ENCODE assay signal across 16 cellular contexts in the genomic region with DNA sequence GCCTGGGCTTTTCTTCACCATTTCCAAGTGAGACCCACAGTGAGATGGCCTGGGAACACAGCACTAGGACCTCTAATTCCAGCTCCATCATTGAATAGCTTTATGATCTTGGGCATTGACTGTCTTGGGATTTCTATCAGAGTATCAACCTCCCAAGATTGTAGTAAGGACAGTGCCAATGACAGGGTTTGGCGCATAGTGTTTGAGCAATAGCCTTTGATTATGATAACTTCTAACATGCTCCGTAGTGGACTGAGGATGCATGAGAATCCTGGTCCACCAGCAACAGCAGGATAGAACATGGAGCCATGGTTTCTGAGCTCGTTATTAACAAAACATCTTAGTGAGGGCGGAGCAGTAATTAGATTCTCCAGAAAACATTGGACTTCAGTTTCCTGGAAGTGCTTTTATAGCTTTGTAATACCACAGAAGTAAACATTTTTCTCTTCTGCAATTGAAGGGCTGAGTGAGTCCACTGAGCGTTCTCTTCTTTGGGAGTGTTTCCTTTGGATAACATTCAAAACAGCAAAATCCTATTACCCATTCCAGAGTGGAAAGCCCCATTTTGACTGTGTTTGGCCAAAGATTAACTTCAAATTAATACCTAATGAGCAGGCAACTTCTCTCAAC.
DNase-seq lines count a peak whose midpoint lies in the region; ATAC-seq lines count a peak whose summit lies in the region.
"Had no signal": no experiment of that assay in that cellular context is flagged by ENCODE, and none has a peak within 500 bp of the region (broad histone marks: within the 10 kb centered on the region; RNA-seq: fewer than 3 reads in every experiment).

No MANE protein-coding gene starts in this region.

- H3K9ac ChIP-seq in trophoblast cell (ENCODE audit: low read length) = no peak overlapping the region

- H4K91ac ChIP-seq in trophoblast cell (ENCODE audit: low read depth, low read length) = no peak overlapping the region

- ATAC-seq in Right ventricle myocardium superior (ENCODE audit: poor library complexity) = peak; percentile 18
- ATAC-seq in Right ventricle myocardium inferior = no peak
- peak; percentile 24 for ATAC-seq in aorta (ENCODE audit: low FRiP score)
- no peak for ATAC-seq in GM18511 (IDR thresholded peaks at IDR 0.05; ENCODE audit: unreplicated experiment)
- ATAC-seq: CD8-positive, alpha-beta T cell had no signal

- peak overlapping the region; percentile 7 for H2AK5ac ChIP-seq in trophoblast cell (ENCODE audit: low read length)

- intact Hi-C loops in Right ventricle myocardium superior (cut with DNase I) = no loop called here
- intact Hi-C loops in Right ventricle myocardium inferior (cut with DNase I) = no loop called here
- intact Hi-C loops in aorta (cut with DNase I) = no loop called here

- no peak overlapping the region for H4K12ac ChIP-seq in trophoblast cell (ENCODE audit: low read depth, low read length)

- H4K8ac ChIP-seq in trophoblast cell (ENCODE audit: low read depth, low read length) = no peak overlapping the region

- WGBS in trophoblast cell (ENCODE audit: extremely low coverage, insufficient coverage, insufficient read length) = no CpG with 5 or more reads among the region's 5 CpGs
- 38 to 45% methylated on average over 5 of the region's 5 CpGs for WGBS in aorta, 2 donors

- no peak overlapping the region for H3K27ac ChIP-seq in trophoblast cell (ENCODE audit: low read depth, low read length)
- H3K27ac ChIP-seq in aorta (ENCODE audit: low read depth in 1 of 2, low read length in 2 of 2) = peak overlapping the region in 1 of 2 donors; percentile 80
- no peak overlapping the region for H3K27ac ChIP-seq in SJCRH30

- H3K4me3 ChIP-seq in trophoblast cell (ENCODE audit: low read depth, low read length) = no peak overlapping the region
- H3K4me3 ChIP-seq in aorta (ENCODE audit: low read length in 2 of 2) = no peak overlapping the region
- no peak overlapping the region for H3K4me3 ChIP-seq in SJCRH30
- H3K4me3 ChIP-seq: pancreas had no signal

- no peak overlapping the region for H3K23ac ChIP-seq in trophoblast cell (ENCODE audit: low read length)

- H3K4me1 ChIP-seq in trophoblast cell (ENCODE audit: control insufficient read depth in 1 of 2, insufficient read depth in 2 of 2, low read length in 2 of 2) (peaks cover 20 to 24% of the 10 kb centered on the region in 2 experiments), aorta (ENCODE audit: control insufficient read depth in 1 of 2, insufficient read depth in 2 of 2, low read length in 2 of 2) (peaks cover 0 to 3% of the 10 kb centered on the region in 2 donors), SJCRH30 (no peaks in the 10 kb centered on the region)

- H3K79me2 ChIP-seq in trophoblast cell (ENCODE audit: control insufficient read depth, insufficient read depth, low read length, poor library complexity) = no peaks in the 10 kb centered on the region

- no peaks in the 10 kb centered on the region for H3K36me3 ChIP-seq in trophoblast cell (ENCODE audit: control insufficient read depth in 1 of 2, insufficient read depth in 2 of 2, low read length in 2 of 2)
- H3K36me3 ChIP-seq in aorta (ENCODE audit: control insufficient read depth in 1 of 2, insufficient read depth in 2 of 2, low read length in 1 of 2) = no peaks in the 10 kb centered on the region
- H3K36me3 ChIP-seq in SJCRH30 = no peaks in the 10 kb centered on the region
- H3K36me3 ChIP-seq: pancreas had no signal

- H2BK120ac ChIP-seq in trophoblast cell (ENCODE audit: insufficient read depth, low read length, poor library complexity) = no peak overlapping the region

- no peak overlapping the region for H3K4ac ChIP-seq in trophoblast cell (ENCODE audit: low read depth, low read length)

- no peak overlapping the region for H3K4me2 ChIP-seq in trophoblast cell (ENCODE audit: low read length)

- H2BK5ac ChIP-seq in trophoblast cell (ENCODE audit: low read depth, low read length, poor library complexity) = no peak overlapping the region

- no peak overlapping the region for H3K18ac ChIP-seq in trophoblast cell (ENCODE audit: low read length)

- no peak for DNase-seq in Right ventricle myocardium superior
- DNase-seq in Right ventricle myocardium inferior (ENCODE audit: missing footprints) = no peak
- peak; percentile 47 for DNase-seq in fibroblast of the conjunctiva (ENCODE audit: low read depth)
- no peak for DNase-seq in trophoblast cell
- no peak for DNase-seq in aorta
- no peak for DNase-seq in superior temporal gyrus (ENCODE audit: extremely low spot score)
- DNase-seq in SJCRH30 = no peak
- DNase-seq: 8988T; activated naive CD4-positive, alpha-beta T cell treated with anti-CD3 and anti-CD28 coated beads for 36 hours; CD8-positive, alpha-beta T cell; central memory CD4-positive, alpha-beta T cell; GF-D8; NCI-H1417 treated with DMSO at 0.1 percent for 48 hours; NCI-H446; pancreas had no signal

- H3K27me3 ChIP-seq in trophoblast cell (ENCODE audit: insufficient read depth, low read length) (no peaks in the 10 kb centered on the region), aorta (ENCODE audit: control insufficient read depth in 1 of 2, insufficient read depth in 2 of 2, low read length in 1 of 2) (no peaks in the 10 kb centered on the region), SJCRH30 (no peaks in the 10 kb centered on the region)
- H3K27me3 ChIP-seq: pancreas had no signal

- H2BK12ac ChIP-seq in trophoblast cell (ENCODE audit: low read length) = no peak overlapping the region

- H3K79me1 ChIP-seq in trophoblast cell (ENCODE audit: low read length) = peaks cover 10% of the 10 kb centered on the region

- H3K9me3 ChIP-seq in trophoblast cell (ENCODE audit: insufficient read depth, low read depth, low read length) = no peaks in the 10 kb centered on the region
- no peaks in the 10 kb centered on the region for H3K9me3 ChIP-seq in aorta (ENCODE audit: control insufficient read depth, low read length)
- no peaks in the 10 kb centered on the region for H3K9me3 ChIP-seq in SJCRH30 (replicated peaks)
- H3K9me3 ChIP-seq: pancreas had no signal

- H3K14ac ChIP-seq in trophoblast cell (ENCODE audit: low read length) = no peak overlapping the region

- H2AFZ ChIP-seq in trophoblast cell (ENCODE audit: insufficient read depth, low read length, poor library complexity) = no peak overlapping the region

Comparison
In these comparisons a context has a peak if more than half of its experiments do, and no peak if none do; other contexts are left out.
1. ATAC-seq: peak in Right ventricle myocardium superior (single experiment) and aorta (single experiment); none in Right ventricle myocardium inferior (single experiment) and GM18511 (single experiment).